ENCODE assay signal across 8 cellular contexts in genomic region chr16:79599256-79599836, GRCh38. TPM values are rescaled to one million over a fixed set of nuclear protein-coding genes. Genes with fewer than 3 reads are reported as not detected.
A peak's percentile ranks its signal among the peaks of the same experiment; 100 is the strongest.
DNase-seq lines count a peak whose midpoint lies in the region; ATAC-seq and TF ChIP-seq lines count a peak whose summit lies in the region.

No MANE protein-coding gene starts in this region.

- peak overlapping the region; percentile 75 for H2AFZ ChIP-seq in neural progenitor cell (replicated peaks)

- H3K9ac ChIP-seq in HUES6 (ENCODE audit: low read length), result peak overlapping the region; percentile 56
- no peak overlapping the region for H3K9ac ChIP-seq in neural progenitor cell

- H3K36me3 ChIP-seq in HUES6 (ENCODE audit: control insufficient read depth, insufficient read depth, low read length) (no peaks in the 10 kb centered on the region), neural progenitor cell (no peaks in the 10 kb centered on the region)

- peak; percentile 68 for DNase-seq in activated CD8-positive, alpha-beta memory T cell treated with anti-CD3 and anti-CD28 coated beads, Interleukin-2, amount 50 U/mL, for 48 hours
- DNase-seq in fibroblast of the aortic adventitia (ENCODE audit: low read depth) (no peak), neural progenitor cell (ENCODE audit: low spot score) (peak; percentile 74), NCI-H2171 treated with DMSO at 0.1 percent for 48 hours (lab: John Stamatoyannopoulos, UW) (no peak), cerebellar nuclear complex (lab: John Stamatoyannopoulos, UW) (no peak)

- peaks cover 49% of the 10 kb centered on the region for H3K79me2 ChIP-seq in neural progenitor cell (ENCODE audit: low read depth)

- H3K9me3 ChIP-seq in HUES6 (ENCODE audit: control insufficient read depth, insufficient read depth, low read depth, low read length) (no peaks in the 10 kb centered on the region), neural progenitor cell (ENCODE audit: low read depth) (no peaks in the 10 kb centered on the region)

- H3K4me3 Mint-ChIP-seq in neural progenitor cell, result peak overlapping the region; percentile 97

- H3K4me1 ChIP-seq in HUES6 (ENCODE audit: control insufficient read depth, insufficient read depth, low read length) (peaks cover 14% of the 10 kb centered on the region; the same call in 1 of the 2 replicates), neural progenitor cell (peaks cover 48% of the 10 kb centered on the region)

- H3K27ac Mint-ChIP-seq in neural progenitor cell, result peak overlapping the region; percentile 70

- H3K4me1 Mint-ChIP-seq in neural progenitor cell, result peaks cover 36% of the 10 kb centered on the region

- peaks cover 20% of the 10 kb centered on the region for H3F3A ChIP-seq in neural progenitor cell (ENCODE audit: low read depth)

- no peaks in the 10 kb centered on the region for H3K9me3 Mint-ChIP-seq in neural progenitor cell

- peak overlapping the region; percentile 94 for H3K4me2 ChIP-seq in neural progenitor cell

- H3K27ac ChIP-seq in HUES6 (ENCODE audit: low read depth, low read length), result no peak overlapping the region
- H3K27ac ChIP-seq in neural progenitor cell, result no peak overlapping the region

- peaks cover 8% of the 10 kb centered on the region for H3K27me3 Mint-ChIP-seq in neural progenitor cell (ENCODE audit: insufficient read depth, low read depth)

- peaks cover 5% of the 10 kb centered on the region for H3K36me3 Mint-ChIP-seq in neural progenitor cell

- H4K20me1 ChIP-seq in neural progenitor cell (ENCODE audit: low read depth), result no peaks in the 10 kb centered on the region

- H3K27me3 ChIP-seq in HUES6 (ENCODE audit: control insufficient read depth, insufficient read depth, low read length), result peaks cover 21% of the 10 kb centered on the region
- H3K27me3 ChIP-seq in neural progenitor cell, result no peaks in the 10 kb centered on the region

- ATAC-seq in GM18498 (IDR thresholded peaks at IDR 0.05; ENCODE audit: unreplicated experiment) (no peak), HG03175 (IDR thresholded peaks at IDR 0.05; ENCODE audit: unreplicated experiment) (no peak)

- TF ChIP-seq CTCF in fibroblast of the aortic adventitia (IDR thresholded peaks at IDR 0.05; ENCODE audit: insufficient read depth, low read length) (no peak), neural progenitor cell (IDR thresholded peaks at IDR 0.05) (no peak)

- H3K4me3 ChIP-seq in HUES6 (ENCODE audit: low read depth, low read length), result peak overlapping the region; percentile 77
- H3K4me3 ChIP-seq in fibroblast of the aortic adventitia (ENCODE audit: low read depth, low read length), result peak overlapping the region; percentile 10
- peak overlapping the region; percentile 85 for H3K4me3 ChIP-seq in neural progenitor cell

RNA-seq across cellular contexts. Expression of gene MAF, which starts 1.2 kb away (rescaled TPM):
- total RNA-seq in fibroblast of the aortic adventitia (ENCODE audit: low replicate concordance) (24.1 and 38.5 TPM in 2 replicates), neural progenitor cell (ENCODE audit: low replicate concordance) (10.8 and 13.5 TPM in 2 replicates)

Comparison
In these comparisons a context has a peak if more than half of its experiments do, and no peak if none do; other contexts are left out.
1. H3K4me3 ChIP-seq: peak in every context shown above with its lines; median percentile 85 in neural progenitor cell; 77 in HUES6; 10 in fibroblast of the aortic adventitia.
2. DNase-seq: peak in activated CD8-positive, alpha-beta memory T cell treated with anti-CD3 and anti-CD28 coated beads, Interleukin-2, amount 50 U/mL, for 48 hours (single experiment) and neural progenitor cell (single experiment); none in fibroblast of the aortic adventitia (single experiment), NCI-H2171 treated with DMSO at 0.1 percent for 48 hours (single experiment) and cerebellar nuclear complex (0 of 2).